Comparison of ENCODE assay signal across 8 cellular contexts in genomic region chr1:65265296-65266271, GRCh38. TPM values are rescaled to one million over a fixed set of nuclear protein-coding genes. Genes with fewer than 3 reads are reported as not detected.
DNase-seq lines count a peak whose midpoint lies in the region; ATAC-seq, FAIRE-seq and TF ChIP-seq lines count a peak whose summit lies in the region.

No MANE protein-coding gene starts in this region.

- DNase-seq in GM10248 (ENCODE audit: extremely low spot score) (peak; percentile 40), Peyer's patch (peak in 1 of 3 donors; percentile 47), left cardiac atrium (peak; percentile 55), ovary (peak; percentile 16 to 52 (median 25)), urothelium cell line (ENCODE audit: low spot score) (no peak)

- no peak for TF ChIP-seq EP300 in ovary (IDR thresholded peaks at IDR 0.05)

- H3K4me3 ChIP-seq in Peyer's patch (peak overlapping the region; percentile 37 to 56 (median 46)), ovary (peak overlapping the region; percentile 40)

- ATAC-seq in HG02973 (IDR thresholded peaks at IDR 0.05; ENCODE audit: unreplicated experiment) (peak; percentile 53), left cardiac atrium (peak; percentile 90 to 92), GM21717 (IDR thresholded peaks at IDR 0.05; ENCODE audit: unreplicated experiment) (no peak)

- WGBS in ovary, 3 donors = 2 to 4% (median 2%) methylated on average over 62 to 65 of the region's 65 CpGs

- intact Hi-C loops in left cardiac atrium (cut with DNase I) = no loop called here
- intact Hi-C loops in ovary (cut with DNase I) = no loop called here

- FAIRE-seq in urothelium cell line (lab: Jason Lieb, UNC) = no peak

- H3K4me1 ChIP-seq in Peyer's patch = peaks cover 0 to 13% (median 0%) of the 10 kb centered on the region in 4 donors
- peaks cover 3% of the 10 kb centered on the region for H3K4me1 ChIP-seq in ovary (ENCODE audit: insufficient read depth)

- POLR2A ChIA-PET in GM10248 (lab: Yijun Ruan, JAX) = no interaction called here

- H3K27me3 ChIP-seq in Peyer's patch = no peaks in the 10 kb centered on the region
- H3K27me3 ChIP-seq in ovary = no peaks in the 10 kb centered on the region

- CTCF ChIA-PET in GM10248 (lab: Yijun Ruan, JAX) = no interaction called here

- no peak for TF ChIP-seq POLR2A in Peyer's patch (IDR thresholded peaks at IDR 0.05)
- no peak for TF ChIP-seq POLR2A in ovary (IDR thresholded peaks at IDR 0.05)

- H3K27ac ChIP-seq in Peyer's patch (no peak overlapping the region), angular gyrus (ENCODE audit: low read depth, low read length) (peak overlapping the region; percentile 89), ovary (no peak overlapping the region)

- H3K9me3 ChIP-seq in Peyer's patch = no peaks in the 10 kb centered on the region
- H3K9me3 ChIP-seq in ovary = no peaks in the 10 kb centered on the region

- TF ChIP-seq CTCF in GM10248 (IDR thresholded peaks at IDR 0.05; ENCODE audit: control extremely low read depth, extremely low read depth, low read depth, missing control alignments) = no peak
- no peak for TF ChIP-seq CTCF in Peyer's patch (IDR thresholded peaks at IDR 0.05)
- TF ChIP-seq CTCF in ovary (IDR thresholded peaks at IDR 0.05) = peak in 1 of 3 donors; percentile 5

- no peaks in the 10 kb centered on the region for H3K36me3 ChIP-seq in Peyer's patch
- no peaks in the 10 kb centered on the region for H3K36me3 ChIP-seq in ovary

RNA-seq across cellular contexts. Expression of gene DNAJC6, which starts 43.8 kb away (rescaled TPM):
- total RNA-seq in Peyer's patch (1 to 10 TPM in 1 of 4 donors, under 1 TPM in 2, not detected in 1; 0.35 to 1.7 (median 0.76) TPM), left cardiac atrium (10 to 100 TPM; 13.8 to 15.4 TPM), ovary (1 to 10 TPM in 6 of 7 donors, under 1 TPM in 1; 0.83 to 2.4 (median 1.5) TPM)
- 1 to 10 TPM in 1 of 2 donors, under 1 TPM in 1; 0.48 to 2.7 TPM for polyA plus RNA-seq in ovary

Comparison
In these comparisons a context has a peak if more than half of its experiments do, and no peak if none do; other contexts are left out.
1. RNA of gene DNAJC6, which starts 43.8 kb away (total RNA-seq): 13.8 to 15.4 TPM in left cardiac atrium; 0.83 to 2.4 TPM in ovary and 0.35 to 1.7 TPM in Peyer's patch; every median in the first group is over 4 times any median in the second.